In the genomic region with DNA sequence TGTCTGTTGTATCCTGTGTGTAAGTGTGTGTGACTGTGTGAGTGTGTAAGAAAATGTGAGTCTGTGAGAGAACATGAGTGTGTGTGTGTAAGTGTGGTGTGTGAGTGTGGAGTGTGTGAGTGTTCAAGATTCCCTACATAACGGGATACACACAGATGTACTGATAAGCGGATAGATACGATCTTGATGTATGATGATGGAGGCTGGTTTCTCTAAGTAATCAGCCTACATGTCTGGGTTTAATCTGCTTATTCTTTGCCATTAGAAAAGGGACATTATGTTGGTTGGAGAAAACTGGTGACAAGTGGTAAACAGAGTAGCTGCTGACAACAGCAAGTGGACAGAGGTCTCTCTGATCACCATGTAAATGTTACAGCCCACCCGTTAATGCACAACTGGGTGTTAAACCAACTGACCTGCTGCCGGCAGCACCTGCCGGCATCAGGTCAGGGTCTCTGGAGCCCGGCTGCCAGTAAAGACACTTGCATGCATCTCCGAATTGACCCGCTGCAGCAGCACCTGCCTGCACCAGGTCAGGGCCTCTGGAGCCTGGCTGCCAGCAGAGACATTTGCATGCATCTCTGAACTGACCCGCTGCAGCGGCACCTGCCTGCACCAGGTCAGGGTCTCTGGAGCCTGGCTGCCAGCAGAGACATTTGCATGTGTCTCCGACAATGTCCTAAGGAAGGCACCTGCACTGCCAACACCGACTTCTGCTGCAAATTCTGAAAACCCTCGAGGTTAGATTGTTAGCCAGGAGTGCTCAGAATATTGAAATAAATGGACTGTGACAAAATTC, we compare ENCODE assay signal across 19 cellular contexts.
DNase-seq lines count a peak whose midpoint lies in the region; ATAC-seq and TF ChIP-seq lines count a peak whose summit lies in the region.
"Had no signal": no experiment of that assay in that cellular context is flagged by ENCODE, and none has a peak within 500 bp of the region (broad histone marks: within the 10 kb centered on the region; RNA-seq: fewer than 3 reads in every experiment).

No MANE protein-coding gene starts in this region.

- TF ChIP-seq CTCF in CD8-positive, alpha-beta T cell (IDR thresholded peaks at IDR 0.05) = no peak
- no peak for TF ChIP-seq CTCF in Peyer's patch (IDR thresholded peaks at IDR 0.05)

- CTCF ChIA-PET in CD8-positive, alpha-beta T cell (lab: Charles Lee) = interaction anchor here (1.5 to 1.6 kb wide), 2 partner anchors 44 to 167 kb away, joined by 7 to 11 read pairs; no protein-coding TSS in a partner anchor

- H3K27ac ChIP-seq in CD8-positive, alpha-beta T cell (ENCODE audit: low read depth, low read length) = no peak overlapping the region
- H3K27ac ChIP-seq in Peyer's patch = peak overlapping the region in 1 of 4 donors; percentile 28
- H3K27ac ChIP-seq: foreskin keratinocyte had no signal

- H3K4me3 Mint-ChIP-seq in CD8-positive, alpha-beta T cell = no peak overlapping the region
- H3K4me3 Mint-ChIP-seq in memory B cell = peak overlapping the region; percentile 17
- H3K4me3 Mint-ChIP-seq: activated T-cell treated with anti-CD3 and anti-CD28 coated beads, Interleukin-2, amount 50 U/mL, for 4 hours; nephron progenitor cell had no signal

- no peak for DNase-seq in CD8-positive, alpha-beta T cell
- DNase-seq in Peyer's patch (peak in 2 of 3 donors; percentile 43 to 68), memory B cell (ENCODE audit: low spot score in 2 of 2) (no peak), mucosa of gallbladder (ENCODE audit: low spot score) (no peak)
- DNase-seq: activated CD4-positive, alpha-beta T cell treated with anti-CD3 and anti-CD28 coated beads for 4 hours; activated T-cell treated with anti-CD3 and anti-CD28 coated beads, Interleukin-2, amount 50 U/mL, for 4 hours; central memory CD4-positive, alpha-beta T cell; foreskin keratinocyte; MM.1S; NCI-H2107; NCI-H526 treated with DMSO at 0.1 percent for 48 hours; nephron progenitor cell; retina had no signal

- H3K36me3 Mint-ChIP-seq in CD8-positive, alpha-beta T cell = peaks cover 63% of the 10 kb centered on the region
- peaks cover 25% of the 10 kb centered on the region for H3K36me3 Mint-ChIP-seq in memory B cell

- peaks cover 48% of the 10 kb centered on the region for H3K4me1 Mint-ChIP-seq in CD8-positive, alpha-beta T cell (ENCODE audit: low read depth)
- H3K4me1 Mint-ChIP-seq in memory B cell = peaks cover 30% of the 10 kb centered on the region

- no peak for ATAC-seq in CD8-positive, alpha-beta T cell
- ATAC-seq in GM19467 (IDR thresholded peaks at IDR 0.05; ENCODE audit: unreplicated experiment) = peak; percentile 52
- ATAC-seq in memory B cell (ENCODE audit: low read depth) = peak; percentile 74
- ATAC-seq in HG03095 (IDR thresholded peaks at IDR 0.05; ENCODE audit: unreplicated experiment) = no peak
- no peak for ATAC-seq in HG03521 (IDR thresholded peaks at IDR 0.05; ENCODE audit: unreplicated experiment)
- no peak for ATAC-seq in GM21423 (IDR thresholded peaks at IDR 0.05; ENCODE audit: unreplicated experiment)
- ATAC-seq: activated T-cell treated with anti-CD3 and anti-CD28 coated beads, Interleukin-2, amount 50 U/mL, for 4 hours; foreskin keratinocyte; HepG2 had no signal

- no peak overlapping the region for H3K4me3 ChIP-seq in CD8-positive, alpha-beta T cell (ENCODE audit: low read depth, low read length)
- no peak overlapping the region for H3K4me3 ChIP-seq in Peyer's patch
- H3K4me3 ChIP-seq: lung had no signal

- H3K27me3 ChIP-seq in CD8-positive, alpha-beta T cell (ENCODE audit: insufficient read depth, low read length) = no peaks in the 10 kb centered on the region
- no peaks in the 10 kb centered on the region for H3K27me3 ChIP-seq in Peyer's patch
- H3K27me3 ChIP-seq: foreskin keratinocyte had no signal

- POLR2A ChIA-PET in CD8-positive, alpha-beta T cell (lab: Charles Lee) = no interaction called here

- no peak for TF ChIP-seq POLR2A in Peyer's patch (IDR thresholded peaks at IDR 0.05)

- H3K27me3 Mint-ChIP-seq in CD8-positive, alpha-beta T cell (ENCODE audit: low read depth) = no peaks in the 10 kb centered on the region
- H3K27me3 Mint-ChIP-seq in memory B cell = no peaks in the 10 kb centered on the region

- H3K9me3 Mint-ChIP-seq in CD8-positive, alpha-beta T cell = no peaks in the 10 kb centered on the region
- H3K9me3 Mint-ChIP-seq in memory B cell = no peaks in the 10 kb centered on the region
- H3K9me3 Mint-ChIP-seq: activated T-cell treated with anti-CD3 and anti-CD28 coated beads, Interleukin-2, amount 50 U/mL, for 4 hours had no signal

- peaks cover 10% of the 10 kb centered on the region for H3K36me3 ChIP-seq in CD8-positive, alpha-beta T cell (ENCODE audit: insufficient read depth, low read length)
- peaks cover 0 to 12% (median 0%) of the 10 kb centered on the region in 3 donors for H3K36me3 ChIP-seq in Peyer's patch

- no peaks in the 10 kb centered on the region for H3K9me3 ChIP-seq in CD8-positive, alpha-beta T cell (ENCODE audit: low read length)
- H3K9me3 ChIP-seq in Peyer's patch = no peaks in the 10 kb centered on the region

- peak overlapping the region; percentile 4 for H3K27ac Mint-ChIP-seq in CD8-positive, alpha-beta T cell
- H3K27ac Mint-ChIP-seq in memory B cell = no peak overlapping the region

- intact Hi-C loops in CD8-positive, alpha-beta T cell (cut with DNase I, micrococcal nuclease) = no loop called here

- no peaks in the 10 kb centered on the region for H3K4me1 ChIP-seq in CD8-positive, alpha-beta T cell (ENCODE audit: insufficient read depth, low read length)
- peaks cover 0 to 5% (median 0%) of the 10 kb centered on the region in 4 donors for H3K4me1 ChIP-seq in Peyer's patch

Comparison
In these comparisons a context has a peak if more than half of its experiments do, and no peak if none do; other contexts are left out.
1. ATAC-seq: peak in GM19467 (single experiment) and memory B cell (single experiment); none in CD8-positive, alpha-beta T cell (single experiment), HG03095 (single experiment), HG03521 (single experiment) and GM21423 (single experiment).
2. DNase-seq: peak in Peyer's patch (2 of 3); none in CD8-positive, alpha-beta T cell (0 of 7), memory B cell (0 of 2) and mucosa of gallbladder (single experiment).